In the genomic region with DNA sequence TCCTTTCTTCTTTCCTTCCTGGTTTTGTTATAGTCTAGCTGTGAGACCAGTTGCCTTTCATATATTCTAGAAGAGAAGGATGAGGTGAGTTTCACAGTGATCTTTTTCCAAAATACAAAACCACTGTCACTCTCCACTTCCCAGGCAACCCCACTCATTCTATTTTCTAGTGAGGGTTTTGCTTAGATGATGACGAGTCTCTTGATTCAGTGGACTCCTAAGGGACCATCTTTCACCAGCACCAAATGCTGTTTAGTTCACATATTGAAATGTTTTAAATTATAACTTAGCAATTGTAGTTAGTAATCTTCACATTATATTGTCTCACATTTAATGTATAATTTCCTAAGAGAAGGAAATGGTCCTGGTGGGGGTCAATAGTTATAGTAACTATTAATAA, we compare ENCODE assay signal across 1 cellular context.
TF ChIP-seq lines count a peak whose summit lies in the region.

No MANE protein-coding gene starts in this region.

TF ChIP-seq in GM12878, 131 proteins besides CTCF, POLR2A, EP300 and RAD21:
- TF ChIP-seq ZSCAN29 (IDR thresholded peaks at IDR 0.05) (no peak), EGR1 (IDR thresholded peaks at IDR 0.05; ENCODE audit: borderline replicate concordance in 1 of 2, low read depth in 2 of 2, low read length in 2 of 2) (no peak)
